ENCODE assay signal across 14 cellular contexts in the genomic region with DNA sequence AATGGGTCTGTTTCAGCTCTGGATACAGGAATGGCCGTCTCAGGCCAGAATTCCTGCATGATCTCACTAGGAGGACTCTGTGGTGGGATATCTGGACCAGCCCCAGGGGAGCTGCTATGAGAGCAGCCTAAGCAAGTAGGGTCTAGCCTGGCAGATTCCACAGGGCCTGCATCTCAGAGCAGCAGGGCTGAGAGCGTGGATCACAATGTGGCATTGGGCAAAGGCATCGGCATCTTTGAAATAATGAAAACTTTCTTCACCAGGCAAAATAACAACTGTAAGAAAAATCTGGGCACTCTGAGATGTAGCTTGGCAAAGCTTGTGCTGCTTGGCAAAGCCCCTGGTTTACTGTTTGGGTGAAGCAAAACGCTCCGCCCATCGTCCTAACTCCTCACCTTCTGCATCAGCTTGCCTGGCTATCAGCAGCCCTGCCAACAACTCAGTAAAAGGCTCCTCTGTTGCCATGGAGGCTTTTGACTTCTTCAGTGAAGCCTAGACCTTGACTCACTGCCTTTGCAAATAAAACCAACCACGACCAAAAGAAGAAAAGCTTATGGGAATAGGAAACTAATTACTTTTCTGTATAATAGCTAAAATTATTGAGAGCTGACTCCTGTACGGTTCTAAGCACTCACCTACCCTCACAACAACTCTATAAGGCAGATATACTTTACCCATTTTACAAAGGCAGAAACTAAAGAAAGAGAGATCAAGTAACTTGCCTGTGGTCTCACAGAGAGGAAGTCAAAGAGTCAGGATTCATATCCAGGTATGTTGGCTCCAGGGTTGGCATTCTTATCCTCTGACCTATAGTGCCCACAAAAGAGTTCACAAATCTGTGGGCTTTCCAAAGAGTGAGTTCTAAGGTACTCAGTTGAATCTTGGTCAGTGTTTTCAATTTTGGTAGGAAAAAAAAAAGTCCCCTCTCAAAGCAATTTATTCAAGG.
DNase-seq lines count a peak whose midpoint lies in the region.
"Had no signal": no experiment of that assay in that cellular context is flagged by ENCODE, and none has a peak within 500 bp of the region (broad histone marks: within the 10 kb centered on the region; RNA-seq: fewer than 3 reads in every experiment).

No MANE protein-coding gene starts in this region.

- peak; percentile 36 for DNase-seq in M059J (ENCODE audit: low read depth)
- peak in 38 of 58 donors; percentile 4 to 71 (median 28) for DNase-seq in anterior cingulate cortex (lab: John Stamatoyannopoulos, UW)
- DNase-seq in hippocampal formation (lab: John Stamatoyannopoulos, UW): peak; percentile 20 to 29
- DNase-seq in SHP77 (lab: John Stamatoyannopoulos, UW): no peak
- no peak for DNase-seq in iPS-NIHi7 (ENCODE audit: extremely low spot score)
- no peak for DNase-seq in stimulated activated CD4-positive, alpha-beta T cell treated with anti-CD3 and anti-CD28 coated beads, Interleukin-1b, Interleukin-23, amount 100 ng/mL, for 48 hours
- DNase-seq: activated CD4-positive, alpha-beta T cell treated with anti-CD3 and anti-CD28 coated beads for 4 hours; CD4-positive, alpha-beta memory T cell; NCI-H1417; NCI-H524 treated with DMSO at 0.1 percent for 48 hours; RPMI8226; stimulated activated CD4-positive, alpha-beta T cell treated with anti-CD3 and anti-CD28 coated beads, Interleukin-2, amount 100 ng/mL, for 48 hours; T-helper 2 cell had no signal

- H3K27ac ChIP-seq in temporal lobe (ENCODE audit: low read depth, low read length): peak overlapping the region; percentile 27

Comparison
In these comparisons a context has a peak if more than half of its experiments do, and no peak if none do; other contexts are left out.
1. DNase-seq: peak in M059J (single experiment), anterior cingulate cortex (38 of 58) and hippocampal formation (2 of 2); none in SHP77 (0 of 2), iPS-NIHi7 (single experiment) and stimulated activated CD4-positive, alpha-beta T cell treated with anti-CD3 and anti-CD28 coated beads, Interleukin-1b, Interleukin-23, amount 100 ng/mL, for 48 hours (single experiment).